ENCODE assay signal across 8 cellular contexts in genomic region chr18:11909597-11910026, GRCh38. TPM values are rescaled to one million over a fixed set of nuclear protein-coding genes. Genes with fewer than 3 reads are reported as not detected.
DNase-seq lines count a peak whose midpoint lies in the region; ATAC-seq and TF ChIP-seq lines count a peak whose summit lies in the region.

No MANE protein-coding gene starts in this region.

- peaks cover 20% of the 10 kb centered on the region for H3K4me1 Mint-ChIP-seq in activated naive CD4-positive, alpha-beta T cell treated with anti-CD3 and anti-CD28 coated beads for 36 hours (ENCODE audit: low read depth)

- H3K9me3 Mint-ChIP-seq in activated naive CD4-positive, alpha-beta T cell treated with anti-CD3 and anti-CD28 coated beads for 36 hours = no peaks in the 10 kb centered on the region

- no peak for TF ChIP-seq CTCF in fibroblast of the aortic adventitia (IDR thresholded peaks at IDR 0.05; ENCODE audit: insufficient read depth, low read length)

- no peak overlapping the region for H3K9ac ChIP-seq in SK-N-MC (ENCODE audit: insufficient read length)

- CTCF ChIA-PET in activated naive CD4-positive, alpha-beta T cell treated with anti-CD3 and anti-CD28 coated beads for 36 hours (lab: Charles Lee) = interaction anchor here (0.6 to 1.2 kb wide), 2 partner anchors 86 to 163 kb away, joined by 4 read pairs; no protein-coding TSS in a partner anchor

- intact Hi-C loops in activated naive CD4-positive, alpha-beta T cell treated with anti-CD3 and anti-CD28 coated beads for 36 hours (cut with micrococcal nuclease) = loop anchor here (2.0 kb wide), 1 partner anchor 467 kb away; the partner anchor contains the start of gene AFG3L2

- H3K36me3 Mint-ChIP-seq in activated naive CD4-positive, alpha-beta T cell treated with anti-CD3 and anti-CD28 coated beads for 36 hours (ENCODE audit: low read depth) = peaks cover 4% of the 10 kb centered on the region

- H3K27me3 Mint-ChIP-seq in activated naive CD4-positive, alpha-beta T cell treated with anti-CD3 and anti-CD28 coated beads for 36 hours (ENCODE audit: low read depth) = no peaks in the 10 kb centered on the region

- no peaks in the 10 kb centered on the region for H3K36me3 ChIP-seq in SK-N-MC (ENCODE audit: insufficient read depth, low read length)

- H3K4me3 Mint-ChIP-seq in activated naive CD4-positive, alpha-beta T cell treated with anti-CD3 and anti-CD28 coated beads for 36 hours = peak overlapping the region; percentile 78

- no peak for ATAC-seq in GM18907 (IDR thresholded peaks at IDR 0.05; ENCODE audit: unreplicated experiment)

- H3K4me3 ChIP-seq in SK-N-MC = peak overlapping the region; percentile 97; the same call in 1 of the 2 replicates
- no peak overlapping the region for H3K4me3 ChIP-seq in fibroblast of the aortic adventitia (ENCODE audit: low read depth, low read length)

- peak overlapping the region; percentile 85 for H3K27ac Mint-ChIP-seq in activated naive CD4-positive, alpha-beta T cell treated with anti-CD3 and anti-CD28 coated beads for 36 hours

- DNase-seq in activated naive CD4-positive, alpha-beta T cell treated with anti-CD3 and anti-CD28 coated beads for 36 hours = peak; percentile 17
- DNase-seq in activated naive CD4-positive, alpha-beta T cell treated with Interleukin-2 at 50 U/mL for 16 hours = no peak
- DNase-seq in SK-N-MC (ENCODE audit: low read depth, low spot score) (no peak), fibroblast of the aortic adventitia (ENCODE audit: low read depth) (peak; percentile 45), retina (peak; percentile 21), GOT3 (lab: John Stamatoyannopoulos, UW) (no peak), T-helper 9 cell (no peak)

- no peak overlapping the region for H3K27ac ChIP-seq in SK-N-MC

- no peaks in the 10 kb centered on the region for H3K9me3 ChIP-seq in SK-N-MC (ENCODE audit: low read depth, low read length)

RNA-seq across cellular contexts. Expression of gene MPPE1, which starts 1.5 kb away (rescaled TPM):
- 10 to 100 TPM; 30.4 to 34.3 TPM for total RNA-seq in activated naive CD4-positive, alpha-beta T cell treated with anti-CD3 and anti-CD28 coated beads for 36 hours
- total RNA-seq in fibroblast of the aortic adventitia (ENCODE audit: low replicate concordance) = 24.0 and 65.0 TPM in 2 replicates

RNA-seq across cellular contexts. Expression of gene CHMP1B, which starts 58.4 kb away (rescaled TPM):
- 10 to 100 TPM; 23.2 TPM for total RNA-seq in activated naive CD4-positive, alpha-beta T cell treated with anti-CD3 and anti-CD28 coated beads for 36 hours
- 34.5 and 61.7 TPM in 2 replicates for total RNA-seq in fibroblast of the aortic adventitia (ENCODE audit: low replicate concordance)

Comparison
In these comparisons a context has a peak if more than half of its experiments do, and no peak if none do; other contexts are left out.
1. DNase-seq: peak in activated naive CD4-positive, alpha-beta T cell treated with anti-CD3 and anti-CD28 coated beads for 36 hours (single experiment), fibroblast of the aortic adventitia (single experiment) and retina (single experiment); none in activated naive CD4-positive, alpha-beta T cell treated with Interleukin-2 at 50 U/mL for 16 hours (single experiment), SK-N-MC (single experiment), GOT3 (single experiment) and T-helper 9 cell (single experiment).